8 cellular contexts compared by ENCODE assay signal in the genomic region with DNA sequence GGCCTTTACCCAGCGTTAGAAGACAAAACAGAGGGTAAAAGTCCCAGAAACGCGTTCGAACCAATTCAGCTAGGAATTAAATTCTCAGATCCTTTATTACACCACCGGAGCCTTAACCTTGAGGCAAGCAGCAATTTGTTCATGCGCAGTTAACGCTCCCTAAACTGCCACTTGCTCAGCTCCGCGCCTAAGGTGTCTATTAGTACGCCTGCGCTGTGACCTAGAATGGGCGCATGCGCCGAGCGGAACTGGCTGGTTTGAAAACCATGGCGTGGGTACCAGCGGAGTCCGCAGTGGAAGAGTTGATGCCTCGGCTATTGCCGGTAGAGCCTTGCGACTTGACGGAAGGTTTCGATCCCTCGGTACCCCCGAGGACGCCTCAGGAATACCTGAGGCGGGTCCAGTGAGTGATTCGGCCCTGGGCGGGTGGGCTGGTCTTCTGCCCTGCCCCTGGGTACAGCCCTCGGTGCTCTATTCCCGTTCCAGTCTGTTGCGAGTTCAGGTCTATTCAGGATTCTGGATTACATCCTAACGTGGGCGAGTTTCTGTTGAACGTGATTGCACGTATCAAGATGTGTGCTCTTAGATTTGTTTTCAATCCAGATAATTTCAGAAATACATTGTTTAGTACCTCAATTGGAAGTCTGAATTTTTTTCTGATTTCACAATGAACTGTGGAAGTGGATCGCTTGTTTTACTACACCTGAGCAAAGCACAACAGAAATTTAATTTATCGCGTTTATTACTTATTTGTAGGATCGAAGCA. TPM values are rescaled to one million over a fixed set of nuclear protein-coding genes. Genes with fewer than 3 reads are reported as not detected.
DNase-seq lines count a peak whose midpoint lies in the region; ATAC-seq lines count a peak whose summit lies in the region.

A gene with protein sequence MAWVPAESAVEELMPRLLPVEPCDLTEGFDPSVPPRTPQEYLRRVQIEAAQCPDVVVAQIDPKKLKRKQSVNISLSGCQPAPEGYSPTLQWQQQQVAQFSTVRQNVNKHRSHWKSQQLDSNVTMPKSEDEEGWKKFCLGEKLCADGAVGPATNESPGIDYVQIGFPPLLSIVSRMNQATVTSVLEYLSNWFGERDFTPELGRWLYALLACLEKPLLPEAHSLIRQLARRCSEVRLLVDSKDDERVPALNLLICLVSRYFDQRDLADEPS (plus strand): TSS at position 251 of the 766 bp plus-strand sequence. CDS start 16 bp downstream, at position 267.

- peaks cover 18% of the 10 kb centered on the region for H3K36me3 Mint-ChIP-seq in dendritic cell treated with granulocyte-macrophage colony-stimulating factor and Interleukin-4, amounts not matched to agents 40 ng/mL and 50 ng/mL, for 4 days (ENCODE audit: low read depth)

- DNase-seq in NCI-H748 (lab: John Stamatoyannopoulos, UW; ENCODE audit: unreplicated experiment) (peak; percentile 97), left lobe of liver (ENCODE audit: low spot score) (peak; percentile 95)
- peak; percentile 93 for DNase-seq in activated CD4-positive, alpha-beta T cell treated with anti-CD3 and anti-CD28 coated beads, Interleukin-2, amount 50 U/mL, for 1 hour
- peak; percentile 90 for DNase-seq in stimulated activated CD4-positive, alpha-beta T cell treated with anti-CD3 and anti-CD28 coated beads, Interleukin-2, amount 100 ng/mL, for 4 hours (ENCODE audit: low read depth)

- peaks cover 11 to 21% (median 17%) of the 10 kb centered on the region in 10 experiments for H3K4me1 ChIP-seq in BLaER1 treated with 17β-estradiol and CSF1 and Interleukin-3, amounts not matched to agents 10 nM and 100 nM

- H3K4me3 Mint-ChIP-seq in dendritic cell treated with granulocyte-macrophage colony-stimulating factor and Interleukin-4, amounts not matched to agents 40 ng/mL and 50 ng/mL, for 4 days, result peak within 1 kb of the TSS; percentile 94

- intact Hi-C loops in dendritic cell treated with granulocyte-macrophage colony-stimulating factor and Interleukin-4, amounts not matched to agents 40 ng/mL and 50 ng/mL, for 4 days (cut with micrococcal nuclease), result loop anchor here (1.0 to 5.0 kb wide), 2 partner anchors 11 to 153 kb away; partner anchors contain the start of gene SEC23A

- H3K4me2 ChIP-seq in BLaER1 treated with 17β-estradiol and CSF1 and Interleukin-3, amounts not matched to agents 10 nM and 100 nM, result peak within 1 kb of the TSS; percentile 66 to 97 (median 86)

- H3K36me3 ChIP-seq in BLaER1 treated with 17β-estradiol and CSF1 and Interleukin-3, amounts not matched to agents 10 nM and 100 nM, result peaks cover 12 to 23% (median 20%) of the 10 kb centered on the region in 11 experiments; a peak in 21 of 22 replicates

- peak within 1 kb of the TSS; percentile 82 for H3K27ac Mint-ChIP-seq in dendritic cell treated with granulocyte-macrophage colony-stimulating factor and Interleukin-4, amounts not matched to agents 40 ng/mL and 50 ng/mL, for 4 days

- H4K20me1 ChIP-seq in BLaER1 treated with 17β-estradiol and CSF1 and Interleukin-3, amounts not matched to agents 10 nM and 100 nM, result no peaks in the 10 kb centered on the region

- H3K9ac ChIP-seq in BLaER1 treated with 17β-estradiol and CSF1 and Interleukin-3, amounts not matched to agents 10 nM and 100 nM, result peak within 1 kb of the TSS; percentile 73 to 86 (median 80)

- ATAC-seq in GM19351 (IDR thresholded peaks at IDR 0.05; ENCODE audit: unreplicated experiment) (peak; percentile 86), HG03521 (IDR thresholded peaks at IDR 0.05; ENCODE audit: unreplicated experiment) (peak; percentile 92), left lobe of liver (peak; percentile 98)

- H3K9me3 Mint-ChIP-seq in dendritic cell treated with granulocyte-macrophage colony-stimulating factor and Interleukin-4, amounts not matched to agents 40 ng/mL and 50 ng/mL, for 4 days, result no peaks in the 10 kb centered on the region

- H3K27me3 Mint-ChIP-seq in dendritic cell treated with granulocyte-macrophage colony-stimulating factor and Interleukin-4, amounts not matched to agents 40 ng/mL and 50 ng/mL, for 4 days, result peaks cover 3% of the 10 kb centered on the region

- no peaks in the 10 kb centered on the region for H3K27me3 ChIP-seq in BLaER1 treated with 17β-estradiol and CSF1 and Interleukin-3, amounts not matched to agents 10 nM and 100 nM

- peak within 1 kb of the TSS; percentile 69 to 87 (median 78) for H3K4me3 ChIP-seq in BLaER1 treated with 17β-estradiol and CSF1 and Interleukin-3, amounts not matched to agents 10 nM and 100 nM

- peak within 1 kb of the TSS; percentile 48 to 81 (median 73) for H3K27ac ChIP-seq in BLaER1 treated with 17β-estradiol and CSF1 and Interleukin-3, amounts not matched to agents 10 nM and 100 nM

- H3K9me3 ChIP-seq in BLaER1 treated with 17β-estradiol and CSF1 and Interleukin-3, amounts not matched to agents 10 nM and 100 nM (replicated peaks in 1 of 11), result no peaks in the 10 kb centered on the region

- peaks cover 9% of the 10 kb centered on the region for H3K4me1 Mint-ChIP-seq in dendritic cell treated with granulocyte-macrophage colony-stimulating factor and Interleukin-4, amounts not matched to agents 40 ng/mL and 50 ng/mL, for 4 days (ENCODE audit: low read depth)

RNA-seq across cellular contexts. Expression of the gene that starts here (rescaled TPM):
- 3.6 TPM for total RNA-seq in left lobe of liver

Comparison
In these comparisons a context has a peak if more than half of its experiments do, and no peak if none do; other contexts are left out.
1. Peak in every context shown above with its lines: DNase-seq, ATAC-seq, H3K4me3 ChIP-seq and H3K27ac ChIP-seq.